19 cellular contexts compared by ENCODE assay signal in genomic region chr12:31586703-31587102, GRCh38. TPM values are rescaled to one million over a fixed set of nuclear protein-coding genes. Genes with fewer than 3 reads are reported as not detected.
DNase-seq lines count a peak whose midpoint lies in the region; ATAC-seq and TF ChIP-seq lines count a peak whose summit lies in the region.
"Had no signal": no experiment of that assay in that cellular context is flagged by ENCODE, and none has a peak within 500 bp of the region (broad histone marks: within the 10 kb centered on the region; RNA-seq: fewer than 3 reads in every experiment).

No MANE protein-coding gene starts in this region.

- no peaks in the 10 kb centered on the region; the same call in 1 of the 3 replicates for H3K9me3 Mint-ChIP-seq in GM23338
- no peaks in the 10 kb centered on the region for H3K9me3 Mint-ChIP-seq in activated CD4-positive, alpha-beta memory T cell treated with anti-CD3 and anti-CD28 coated beads for 36 hours

- intact Hi-C loops in activated CD4-positive, alpha-beta memory T cell treated with anti-CD3 and anti-CD28 coated beads for 36 hours (cut with micrococcal nuclease) = no loop called here

- peaks cover 67% of the 10 kb centered on the region for H3K79me2 ChIP-seq in OCI-LY1 (ENCODE audit: insufficient read depth, low read length)
- peaks cover 62% of the 10 kb centered on the region for H3K79me2 ChIP-seq in GM23338 (replicated peaks; ENCODE audit: insufficient read depth)

- POLR2A ChIA-PET in activated CD4-positive, alpha-beta memory T cell treated with anti-CD3 and anti-CD28 coated beads for 36 hours (lab: Charles Lee) = no interaction called here

- H4K20me1 ChIP-seq in OCI-LY1 (ENCODE audit: insufficient read depth, low read length) (0 out of 2 replicates have a peak, but pooled peaks cover 2% of the 10 kb centered on the region), GM23338 (replicated peaks; ENCODE audit: insufficient read depth) (peaks cover 8% of the 10 kb centered on the region)

- H3K9me3 ChIP-seq in OCI-LY1 (ENCODE audit: low read length) = no peaks in the 10 kb centered on the region
- H3K9me3 ChIP-seq: gastroesophageal sphincter, tibial artery had no signal

- ATAC-seq in GM18907 (IDR thresholded peaks at IDR 0.05; ENCODE audit: unreplicated experiment) = peak; percentile 28
- ATAC-seq in HG02678 (IDR thresholded peaks at IDR 0.05; ENCODE audit: unreplicated experiment) = peak; percentile 31
- ATAC-seq in GM23338 = no peak
- ATAC-seq: CD8-positive, alpha-beta T cell; gastroesophageal sphincter; PC-3 had no signal

- H3K4me1 Mint-ChIP-seq in GM23338 = peaks cover 26% of the 10 kb centered on the region
- peaks cover 9% of the 10 kb centered on the region for H3K4me1 Mint-ChIP-seq in activated CD4-positive, alpha-beta memory T cell treated with anti-CD3 and anti-CD28 coated beads for 36 hours (ENCODE audit: low read depth)

- H2AFZ ChIP-seq in OCI-LY1 (ENCODE audit: low read length) (no peak overlapping the region), GM23338 (no peak overlapping the region)
- H2AFZ ChIP-seq: neural progenitor cell had no signal

- TF ChIP-seq CTCF in OCI-LY1 (IDR thresholded peaks at IDR 0.05; ENCODE audit: low read length) (no peak), GM23338 (conservative IDR thresholded peaks at IDR 0.05; ENCODE audit: low read depth in 2 of 2) (no peak)

- H3K36me3 ChIP-seq in OCI-LY1 (ENCODE audit: insufficient read depth, low read length) (peaks cover 10% of the 10 kb centered on the region; the same call in 1 of the 2 replicates), GM23338 (ENCODE audit: insufficient read depth) (no peaks in the 10 kb centered on the region)
- H3K36me3 ChIP-seq: gastroesophageal sphincter, neural progenitor cell, tibial artery had no signal

- H3K9me2 ChIP-seq in OCI-LY1 (ENCODE audit: low read depth, low read length) = no peaks in the 10 kb centered on the region
- peaks cover 3% of the 10 kb centered on the region; the same call in 1 of the 2 replicates for H3K9me2 ChIP-seq in GM23338 (ENCODE audit: insufficient read depth)

- H3K27ac Mint-ChIP-seq in GM23338 = no peak overlapping the region
- no peak overlapping the region for H3K27ac Mint-ChIP-seq in activated CD4-positive, alpha-beta memory T cell treated with anti-CD3 and anti-CD28 coated beads for 36 hours
- H3K27ac Mint-ChIP-seq: CD8-positive, alpha-beta T cell; neural progenitor cell had no signal

- no peak overlapping the region for H3K9ac ChIP-seq in OCI-LY1 (ENCODE audit: low read length)
- H3K9ac ChIP-seq: neural progenitor cell had no signal

- peaks cover 11% of the 10 kb centered on the region for H3K36me3 Mint-ChIP-seq in GM23338 (ENCODE audit: low read depth)
- no peaks in the 10 kb centered on the region for H3K36me3 Mint-ChIP-seq in activated CD4-positive, alpha-beta memory T cell treated with anti-CD3 and anti-CD28 coated beads for 36 hours
- H3K36me3 Mint-ChIP-seq: CD8-positive, alpha-beta T cell had no signal

- peak overlapping the region; percentile 33; the same call in 1 of the 2 replicates for H3K4me2 ChIP-seq in OCI-LY1 (ENCODE audit: low read length)
- no peak overlapping the region for H3K4me2 ChIP-seq in GM23338
- H3K4me2 ChIP-seq: neural progenitor cell had no signal

- H3K27ac ChIP-seq in OCI-LY1 (ENCODE audit: low read depth, low read length, poor library complexity, severe bottlenecking) (peak overlapping the region; percentile 45), GM23338 (ENCODE audit: low read depth) (no peak overlapping the region)
- H3K27ac ChIP-seq: gastroesophageal sphincter, HL-60, neural progenitor cell, tibial artery, WERI-Rb-1 had no signal

- peaks cover 14% of the 10 kb centered on the region for H3K27me3 Mint-ChIP-seq in GM23338 (ENCODE audit: insufficient read depth, low read depth, poor library complexity)
- H3K27me3 Mint-ChIP-seq in activated CD4-positive, alpha-beta memory T cell treated with anti-CD3 and anti-CD28 coated beads for 36 hours = peaks cover 31% of the 10 kb centered on the region

- H3K4me1 ChIP-seq in OCI-LY1 (ENCODE audit: insufficient read depth, low read length, severe bottlenecking) (peaks cover 51% of the 10 kb centered on the region), GM23338 (ENCODE audit: insufficient read depth) (peaks cover 20% of the 10 kb centered on the region)

- no peak for DNase-seq in midbrain (lab: John Stamatoyannopoulos, UW)
- no peak for DNase-seq in GM23338 (ENCODE audit: low spot score)
- no peak for DNase-seq in NCI-H187 treated with DMSO at 0.1 percent for 48 hours (lab: John Stamatoyannopoulos, UW)
- DNase-seq in activated CD4-positive, alpha-beta memory T cell treated with anti-CD3 and anti-CD28 coated beads for 36 hours = no peak
- DNase-seq: activated CD8-positive, alpha-beta memory T cell treated with anti-CD3 and anti-CD28 coated beads for 24 hours; amniotic stem cell; CD8-positive, alpha-beta T cell; NCI-H146; PC-3; retina; tibial artery; WERI-Rb-1 had no signal

- H3K4me3 Mint-ChIP-seq in GM23338 = no peak overlapping the region
- no peak overlapping the region for H3K4me3 Mint-ChIP-seq in activated CD4-positive, alpha-beta memory T cell treated with anti-CD3 and anti-CD28 coated beads for 36 hours
- H3K4me3 Mint-ChIP-seq: CD8-positive, alpha-beta T cell; neural progenitor cell had no signal

- CTCF ChIA-PET in activated CD4-positive, alpha-beta memory T cell treated with anti-CD3 and anti-CD28 coated beads for 36 hours (lab: Charles Lee) = no interaction called here

- no peaks in the 10 kb centered on the region for H3F3A ChIP-seq in OCI-LY1 (ENCODE audit: insufficient read depth, low read length)
- H3F3A ChIP-seq in GM23338 (replicated peaks; ENCODE audit: low read depth) = peaks cover 5% of the 10 kb centered on the region; the same call in 1 of the 2 replicates

- H3K27me3 ChIP-seq in OCI-LY1 (ENCODE audit: insufficient read depth, low read length) (no peaks in the 10 kb centered on the region), GM23338 (ENCODE audit: insufficient read depth) (peaks cover 24% of the 10 kb centered on the region)
- H3K27me3 ChIP-seq: gastroesophageal sphincter, tibial artery had no signal

- H3K4me3 ChIP-seq in GM08714 (ENCODE audit: low read length) (peak overlapping the region; percentile 56; the same call in 1 of the 2 replicates), OCI-LY1 (ENCODE audit: low read depth, low read length, poor library complexity, severe bottlenecking) (no peak overlapping the region), GM23338 (no peak overlapping the region)
- H3K4me3 ChIP-seq: gastroesophageal sphincter, neural progenitor cell, tibial artery had no signal

TF ChIP-seq in GM23338, 12 proteins besides CTCF, POLR2A, EP300 and RAD21 (continues in another document):
- TF ChIP-seq STAT1 (IDR thresholded peaks at IDR 0.05; ENCODE audit: unreplicated experiment) (no peak), ZNF114 (CRISPR knock-in tag; IDR thresholded peaks at IDR 0.05) (no peak), CREB1 (CRISPR knock-in tag; IDR thresholded peaks at IDR 0.05; ENCODE audit: low read depth) (no peak), ZNF331 (CRISPR knock-in tag; IDR thresholded peaks at IDR 0.05; ENCODE audit: low read depth) (no peak), POLR2AphosphoS5 (IDR thresholded peaks at IDR 0.05; ENCODE audit: low read depth) (no peak), JUNB (IDR thresholded peaks at IDR 0.05; ENCODE audit: unreplicated experiment) (no peak), ETS1 (IDR thresholded peaks at IDR 0.05) (no peak), EZH2 (IDR thresholded peaks at IDR 0.05; ENCODE audit: low read depth, unreplicated experiment) (no peak), NANOG (IDR thresholded peaks at IDR 0.05; ENCODE audit: borderline replicate concordance) (no peak), REST (IDR thresholded peaks at IDR 0.05; ENCODE audit: unreplicated experiment) (no peak), EZH2phosphoT487 (IDR thresholded peaks at IDR 0.05; ENCODE audit: unreplicated experiment) (no peak)

RNA-seq across cellular contexts. Expression of gene DENND5B, which starts 4.2 kb away (rescaled TPM):
- total RNA-seq in GM23338 (2014; rRNA removed; shearing (Covaris generic)) = 17.2 and 19.3 TPM in 2 replicates
- 5.4 and 6.5 TPM in 2 replicates for polyA plus RNA-seq in GM23338 (2016; fragmentation: Nextera tagmentation; extraction: Ambion mirVana)
- under 1 TPM; 0.10 to 0.17 TPM for total RNA-seq in activated CD4-positive, alpha-beta memory T cell treated with anti-CD3 and anti-CD28 coated beads for 36 hours

Comparison
In these comparisons a context has a peak if more than half of its experiments do, and no peak if none do; other contexts are left out.
1. RNA of gene DENND5B, which starts 4.2 kb away (total RNA-seq): 17.2 to 19.3 TPM in GM23338; 0.10 to 0.17 TPM in activated CD4-positive, alpha-beta memory T cell treated with anti-CD3 and anti-CD28 coated beads for 36 hours; every median in the first group is over 10 times any median in the second.